ENCODE assay signal across 25 cellular contexts in genomic region chr14:33347816-33348215, GRCh38.
DNase-seq lines count a peak whose midpoint lies in the region; TF ChIP-seq lines count a peak whose summit lies in the region.
"Had no signal": no experiment of that assay in that cellular context is flagged by ENCODE, and none has a peak within 500 bp of the region (broad histone marks: within the 10 kb centered on the region; RNA-seq: fewer than 3 reads in every experiment).

No MANE protein-coding gene starts in this region.

- no peaks in the 10 kb centered on the region for H3K27me3 ChIP-seq in adipocyte (replicated peaks; ENCODE audit: control insufficient read depth, insufficient read depth, low read length)
- H3K27me3 ChIP-seq in ovary: no peaks in the 10 kb centered on the region
- H3K27me3 ChIP-seq: SJSA1 had no signal

- H3K36me3 ChIP-seq in adipocyte (ENCODE audit: control insufficient read depth, insufficient read depth, low read length, severe bottlenecking) (no peaks in the 10 kb centered on the region), ovary (no peaks in the 10 kb centered on the region)
- H3K36me3 ChIP-seq: SJSA1 had no signal

- WGBS in ovary, 3 donors: 88 to 92% (median 91%) methylated on average over 1 of the region's 1 CpG

- H3K9me3 ChIP-seq in adipocyte (ENCODE audit: control insufficient read depth, low read length): no peaks in the 10 kb centered on the region
- H3K9me3 ChIP-seq in ovary: no peaks in the 10 kb centered on the region
- H3K9me3 ChIP-seq: A549, SJSA1 had no signal

- TF ChIP-seq EP300 in ovary (IDR thresholded peaks at IDR 0.05): no peak

- H3K9ac ChIP-seq in adipocyte (ENCODE audit: low read length): no peak overlapping the region

- H3K4me3 ChIP-seq in adipocyte (ENCODE audit: low read length): no peak overlapping the region
- H3K4me3 ChIP-seq in choroid plexus epithelial cell (ENCODE audit: low read depth, low read length): no peak overlapping the region
- no peak overlapping the region for H3K4me3 ChIP-seq in fibroblast of pulmonary artery (replicated peaks; ENCODE audit: low read depth, low read length)
- no peak overlapping the region for H3K4me3 ChIP-seq in ovary
- H3K4me3 ChIP-seq: A549, PC-9, SJSA1 had no signal

- peaks cover 2% of the 10 kb centered on the region for H3K4me1 ChIP-seq in adipocyte (ENCODE audit: control insufficient read depth, insufficient read depth, low read length)
- no peaks in the 10 kb centered on the region for H3K4me1 ChIP-seq in ovary (ENCODE audit: insufficient read depth)
- H3K4me1 ChIP-seq: A549, SJSA1 had no signal

- no peak for TF ChIP-seq CTCF in choroid plexus epithelial cell (conservative IDR thresholded peaks at IDR 0.05; ENCODE audit: low read depth, low read length)
- TF ChIP-seq CTCF in fibroblast of pulmonary artery (IDR thresholded peaks at IDR 0.05; ENCODE audit: low read length, missing control alignments): no peak
- TF ChIP-seq CTCF in ovary (IDR thresholded peaks at IDR 0.05): no peak
- TF ChIP-seq CTCF in GM20000 (IDR thresholded peaks at IDR 0.05; ENCODE audit: extremely low read depth, missing control alignments): no peak

- intact Hi-C loops in ovary (cut with DNase I): no loop called here

- H3K27ac ChIP-seq in ovary: no peak overlapping the region
- H3K27ac ChIP-seq: A549, C4-2B, PC-9, SJSA1 had no signal

- TF ChIP-seq POLR2A in ovary (IDR thresholded peaks at IDR 0.05): no peak

- DNase-seq in adipocyte (ENCODE audit: low read depth) (peak; percentile 9), choroid plexus epithelial cell (ENCODE audit: low read depth) (peak; percentile 60), fibroblast of pulmonary artery (ENCODE audit: low read depth) (peak; percentile 34), renal cortical epithelial cell (ENCODE audit: low read depth) (peak; percentile 18), NCI-H345 (lab: John Stamatoyannopoulos, UW) (no peak), ovary (no peak), GM20000 (ENCODE audit: low spot score) (no peak)
- DNase-seq: CD8-positive, alpha-beta T cell; DMS153; DND-41; H7; Karpas-422; NCI-H1092 treated with DMSO at 0.1 percent for 48 hours; NCI-H1436; NCI-H187; NCI-H2081 treated with DMSO at 0.1 percent for 48 hours; NCI-H2171 treated with DMSO at 0.1 percent for 48 hours; NCI-H446; NCI-H524 treated with DMSO at 0.1 percent for 48 hours; PC-9; Right ventricle myocardium superior; RPMI8226 had no signal

Comparison
In these comparisons a context has a peak if more than half of its experiments do, and no peak if none do; other contexts are left out.
1. DNase-seq: peak in adipocyte (single experiment), choroid plexus epithelial cell (single experiment), fibroblast of pulmonary artery (single experiment) and renal cortical epithelial cell (single experiment); none in NCI-H345 (single experiment), ovary (0 of 5) and GM20000 (single experiment).